Comparison of ENCODE assay signal across 9 cellular contexts in the genomic region with DNA sequence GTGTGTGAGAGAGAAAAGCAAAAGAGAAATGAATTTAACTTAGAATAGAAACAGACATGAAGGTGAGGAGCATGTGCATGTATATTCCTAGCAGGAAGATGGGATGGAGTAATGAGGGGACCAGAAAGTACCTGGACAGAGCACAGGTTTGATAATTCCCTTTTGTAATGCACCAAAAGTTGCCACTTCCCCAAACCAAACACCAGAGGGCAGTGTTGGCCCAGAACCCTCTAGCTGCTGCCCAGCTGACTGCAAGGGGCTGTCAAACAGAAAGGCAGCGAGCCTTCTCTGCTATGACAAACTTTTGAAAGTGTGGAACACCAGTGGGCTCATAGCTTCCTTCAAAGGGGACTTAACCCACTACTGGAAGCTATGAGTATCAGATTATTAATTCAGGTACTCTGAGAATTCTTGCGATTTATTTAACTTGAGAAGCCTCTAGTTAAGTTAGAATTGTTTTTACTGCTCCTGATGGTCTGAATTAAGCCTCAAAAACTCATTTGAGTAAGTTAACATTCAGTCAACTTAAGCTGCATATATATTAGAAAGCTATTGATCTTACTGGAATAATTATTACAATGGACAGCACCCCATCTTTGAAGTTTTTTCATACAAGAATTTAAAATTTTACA.
DNase-seq lines count a peak whose midpoint lies in the region; ATAC-seq and TF ChIP-seq lines count a peak whose summit lies in the region.
"Had no signal": no experiment of that assay in that cellular context is flagged by ENCODE, and none has a peak within 500 bp of the region (broad histone marks: within the 10 kb centered on the region; RNA-seq: fewer than 3 reads in every experiment).

No MANE protein-coding gene starts in this region.

- no peak overlapping the region for H3K27ac ChIP-seq in CD4-positive, CD25-positive, alpha-beta regulatory T cell (ENCODE audit: insufficient read depth, low read length, poor library complexity, severe bottlenecking)

- H3K9me3 ChIP-seq in CD4-positive, CD25-positive, alpha-beta regulatory T cell (ENCODE audit: control insufficient read depth in 2 of 2, low read length in 2 of 2) = no peaks in the 10 kb centered on the region

- H3K27me3 ChIP-seq in CD4-positive, CD25-positive, alpha-beta regulatory T cell (ENCODE audit: control insufficient read depth, insufficient read depth, low read length) = no peaks in the 10 kb centered on the region

- peaks cover 0 to 2% (median 0%) of the 10 kb centered on the region in 4 donors for H3K4me1 Mint-ChIP-seq in CD4-positive, CD25-positive, alpha-beta regulatory T cell
- no peaks in the 10 kb centered on the region for H3K4me1 Mint-ChIP-seq in activated CD8-positive, alpha-beta memory T cell treated with anti-CD3 and anti-CD28 coated beads, Interleukin-2, amount 10 ng/mL, durations not matched to agents 7 days and 5 days
- no peaks in the 10 kb centered on the region for H3K4me1 Mint-ChIP-seq in naive B cell

- no peak overlapping the region for H3K4me3 Mint-ChIP-seq in CD4-positive, CD25-positive, alpha-beta regulatory T cell
- H3K4me3 Mint-ChIP-seq in activated CD8-positive, alpha-beta memory T cell treated with anti-CD3 and anti-CD28 coated beads, Interleukin-2, amount 10 ng/mL, durations not matched to agents 7 days and 5 days = no peak overlapping the region
- H3K4me3 Mint-ChIP-seq in naive B cell = no peak overlapping the region
- H3K4me3 Mint-ChIP-seq: activated naive CD8-positive, alpha-beta T cell had no signal

- H3K4me1 ChIP-seq in CD4-positive, CD25-positive, alpha-beta regulatory T cell (ENCODE audit: control insufficient read depth, insufficient read depth, low read length, poor library complexity, severe bottlenecking) = no peaks in the 10 kb centered on the region

- no peak for TF ChIP-seq POLR2A in erythroblast (IDR thresholded peaks at IDR 0.05; ENCODE audit: low read length)

- peaks cover 16% of the 10 kb centered on the region for H3K27me3 Mint-ChIP-seq in CD4-positive, CD25-positive, alpha-beta regulatory T cell
- H3K27me3 Mint-ChIP-seq in activated CD8-positive, alpha-beta memory T cell treated with anti-CD3 and anti-CD28 coated beads, Interleukin-2, amount 10 ng/mL, durations not matched to agents 7 days and 5 days = no peaks in the 10 kb centered on the region
- peaks cover 0 to 2% (median 1%) of the 10 kb centered on the region in 3 donors for H3K27me3 Mint-ChIP-seq in naive B cell

- peak; percentile 59 to 69 for ATAC-seq in CD4-positive, CD25-positive, alpha-beta regulatory T cell (ENCODE audit: low read depth in 2 of 2)
- peak; percentile 94 for ATAC-seq in GM19043 (IDR thresholded peaks at IDR 0.05; ENCODE audit: low read depth, unreplicated experiment)
- ATAC-seq in HG03159 (IDR thresholded peaks at IDR 0.05; ENCODE audit: unreplicated experiment) = peak; percentile 98
- peak; percentile 78 for ATAC-seq in activated CD8-positive, alpha-beta memory T cell treated with anti-CD3 and anti-CD28 coated beads, Interleukin-2, amount 10 ng/mL, durations not matched to agents 7 days and 5 days
- peak; percentile 41 to 60 for ATAC-seq in naive B cell (ENCODE audit: low read depth in 2 of 2)

- H3K9me3 Mint-ChIP-seq in CD4-positive, CD25-positive, alpha-beta regulatory T cell = no peaks in the 10 kb centered on the region
- H3K9me3 Mint-ChIP-seq in activated CD8-positive, alpha-beta memory T cell treated with anti-CD3 and anti-CD28 coated beads, Interleukin-2, amount 10 ng/mL, durations not matched to agents 7 days and 5 days (ENCODE audit: low read depth) = no peaks in the 10 kb centered on the region
- no peaks in the 10 kb centered on the region for H3K9me3 Mint-ChIP-seq in naive B cell

- peak; percentile 44 to 67 (median 54) for DNase-seq in CD4-positive, CD25-positive, alpha-beta regulatory T cell
- DNase-seq in NCI-H82 (lab: John Stamatoyannopoulos, UW) (peak; percentile 77), erythroblast (lab: John Stamatoyannopoulos, UW) (peak; percentile 49 to 69), naive B cell (peak; percentile 36)
- DNase-seq in activated CD8-positive, alpha-beta memory T cell treated with anti-CD3 and anti-CD28 coated beads, Interleukin-2, amount 10 ng/mL, durations not matched to agents 7 days and 5 days = peak; percentile 76
- DNase-seq in stimulated activated CD8-positive, alpha-beta memory T cell treated with anti-CD3 and anti-CD28 coated beads, Interleukin-7, amount 100 ng/mL, for 48 hours (ENCODE audit: extremely low read depth in 1 of 2, low read depth in 1 of 2) = peak; percentile 11 to 32

- H3K36me3 ChIP-seq in CD4-positive, CD25-positive, alpha-beta regulatory T cell (ENCODE audit: control insufficient read depth, insufficient read depth, low read length) = no peaks in the 10 kb centered on the region

- CTCF ChIA-PET in activated CD8-positive, alpha-beta memory T cell treated with anti-CD3 and anti-CD28 coated beads, Interleukin-2, amount 10 ng/mL, durations not matched to agents 7 days and 5 days (lab: Charles Lee) = interaction anchor here (0.5 to 2.2 kb wide), 10 partner anchors 8 to 547 kb away, joined by 3 to 15 read pairs (median 3); no protein-coding TSS in a partner anchor

- no peaks in the 10 kb centered on the region for H3K36me3 Mint-ChIP-seq in CD4-positive, CD25-positive, alpha-beta regulatory T cell
- no peaks in the 10 kb centered on the region for H3K36me3 Mint-ChIP-seq in activated CD8-positive, alpha-beta memory T cell treated with anti-CD3 and anti-CD28 coated beads, Interleukin-2, amount 10 ng/mL, durations not matched to agents 7 days and 5 days
- H3K36me3 Mint-ChIP-seq in naive B cell = no peaks in the 10 kb centered on the region
- H3K36me3 Mint-ChIP-seq: activated naive CD8-positive, alpha-beta T cell had no signal

- no peak overlapping the region for H3K4me3 ChIP-seq in CD4-positive, CD25-positive, alpha-beta regulatory T cell (ENCODE audit: low read depth, low read length)

- no peak overlapping the region for H3K27ac Mint-ChIP-seq in CD4-positive, CD25-positive, alpha-beta regulatory T cell
- no peak overlapping the region for H3K27ac Mint-ChIP-seq in activated CD8-positive, alpha-beta memory T cell treated with anti-CD3 and anti-CD28 coated beads, Interleukin-2, amount 10 ng/mL, durations not matched to agents 7 days and 5 days
- no peak overlapping the region for H3K27ac Mint-ChIP-seq in naive B cell
- H3K27ac Mint-ChIP-seq: activated naive CD8-positive, alpha-beta T cell had no signal

Comparison
In these comparisons a context has a peak if more than half of its experiments do, and no peak if none do; other contexts are left out.
1. DNase-seq: peak in every context shown above with its lines; median percentile 77 in NCI-H82; 76 in activated CD8-positive, alpha-beta memory T cell treated with anti-CD3 and anti-CD28 coated beads, Interleukin-2, amount 10 ng/mL, durations not matched to agents 7 days and 5 days; 59 in erythroblast; 54 in CD4-positive, CD25-positive, alpha-beta regulatory T cell; 36 in naive B cell; 22 in stimulated activated CD8-positive, alpha-beta memory T cell treated with anti-CD3 and anti-CD28 coated beads, Interleukin-7, amount 100 ng/mL, for 48 hours.